Comparison of ENCODE assay signal across 19 cellular contexts in the genomic region with DNA sequence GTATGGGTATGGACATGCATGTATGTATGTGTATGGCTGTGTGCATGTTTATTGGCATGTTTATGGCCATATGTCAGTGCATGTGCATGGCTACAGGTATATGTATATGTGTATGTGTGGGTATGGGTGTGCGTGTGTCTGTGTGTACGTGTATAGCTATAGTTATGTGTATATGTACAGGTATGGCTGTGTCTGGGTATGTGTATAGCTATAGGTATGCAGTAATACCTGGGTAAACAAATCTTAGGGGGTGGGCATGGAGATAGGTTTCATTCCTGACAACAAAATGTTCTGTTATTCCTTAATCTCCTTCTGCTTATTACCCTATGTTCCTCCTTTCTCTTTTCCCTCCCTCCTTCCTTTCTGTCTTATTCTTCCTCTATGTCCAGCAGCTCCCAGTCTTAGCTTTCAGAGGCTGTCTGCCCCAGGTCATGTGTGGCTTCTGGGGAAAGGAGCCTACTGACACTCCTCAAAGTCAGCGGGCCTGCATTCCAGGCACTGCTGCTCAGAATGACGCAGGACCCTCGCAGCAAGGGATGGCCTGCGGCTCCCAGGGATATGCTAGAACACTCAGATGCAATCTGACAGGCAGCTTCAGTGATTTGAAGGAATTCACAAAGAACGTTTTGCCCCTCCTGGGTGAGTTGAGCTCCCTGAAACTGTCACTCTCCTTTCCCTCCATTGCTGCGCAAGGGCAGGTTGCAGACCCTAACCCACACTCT.
DNase-seq lines count a peak whose midpoint lies in the region; ATAC-seq, FAIRE-seq and TF ChIP-seq lines count a peak whose summit lies in the region.
"Had no signal": no experiment of that assay in that cellular context is flagged by ENCODE, and none has a peak within 500 bp of the region (broad histone marks: within the 10 kb centered on the region; RNA-seq: fewer than 3 reads in every experiment).

No MANE protein-coding gene starts in this region.

- H3K4me1 Mint-ChIP-seq in stimulated activated effector memory CD8-positive, alpha-beta T cell treated with anti-CD3 and anti-CD28 coated beads, Interleukin-12 subunit alpha, Interleukin-12 subunit beta, amount 100 ng/mL, for 72 hours = no peaks in the 10 kb centered on the region
- H3K4me1 Mint-ChIP-seq: activated B cell treated with CpG ODN at 0.5 μM for 24 hours; activated CD8-positive, alpha-beta memory T cell treated with anti-CD3 and anti-CD28 coated beads, Interleukin-2, amount 10 ng/mL, durations not matched to agents 7 days and 5 days had no signal

- no peak for ATAC-seq in PC-3
- peak; percentile 39 for ATAC-seq in stimulated activated effector memory CD8-positive, alpha-beta T cell treated with anti-CD3 and anti-CD28 coated beads, Interleukin-12 subunit alpha, Interleukin-12 subunit beta, amount 100 ng/mL, for 72 hours
- no peak for ATAC-seq in HG02623 (IDR thresholded peaks at IDR 0.05; ENCODE audit: unreplicated experiment)
- ATAC-seq: activated CD8-positive, alpha-beta memory T cell treated with anti-CD3 and anti-CD28 coated beads, Interleukin-2, amount 10 ng/mL, durations not matched to agents 7 days and 5 days had no signal

- H3K36me3 Mint-ChIP-seq in stimulated activated effector memory CD8-positive, alpha-beta T cell treated with anti-CD3 and anti-CD28 coated beads, Interleukin-12 subunit alpha, Interleukin-12 subunit beta, amount 100 ng/mL, for 72 hours = no peaks in the 10 kb centered on the region
- H3K36me3 Mint-ChIP-seq: activated CD8-positive, alpha-beta memory T cell treated with anti-CD3 and anti-CD28 coated beads, Interleukin-2, amount 10 ng/mL, durations not matched to agents 7 days and 5 days had no signal

- no TSS peak for BruUV-seq in PC-3 (replicated peaks; lab: Mats Ljungman, UMichigan)

- peak; percentile 55 for FAIRE-seq in bronchial epithelial cell (lab: Jason Lieb, UNC)
- FAIRE-seq: GM12892 had no signal

- no peaks in the 10 kb centered on the region for H3K36me3 ChIP-seq in PC-3 (ENCODE audit: low read depth, low read length)
- H3K36me3 ChIP-seq in bronchial epithelial cell (ENCODE audit: control insufficient read depth, insufficient read depth, low read length) = no peaks in the 10 kb centered on the region
- H3K36me3 ChIP-seq: esophagus muscularis mucosa, ovary had no signal

- DNase-seq in PC-3 (peak; percentile 19), bronchial epithelial cell (ENCODE audit: low read depth) (peak; percentile 55), iPS-NIHi7 (ENCODE audit: extremely low spot score) (peak; percentile 35), Kasumi-1 (lab: John Stamatoyannopoulos, UW) (no peak)
- no peak for DNase-seq in stimulated activated effector memory CD8-positive, alpha-beta T cell treated with anti-CD3 and anti-CD28 coated beads, Interleukin-12 subunit alpha, Interleukin-12 subunit beta, amount 100 ng/mL, for 72 hours (ENCODE audit: low spot score in 2 of 2)
- no peak for DNase-seq in stimulated activated CD4-positive, alpha-beta T cell treated with anti-CD3 and anti-CD28 coated beads, Interleukin-4, amount 100 ng/mL, for 1 hour
- DNase-seq: activated B cell treated with CpG ODN at 0.5 μM for 24 hours; activated CD8-positive, alpha-beta memory T cell treated with anti-CD3 and anti-CD28 coated beads, Interleukin-2, amount 10 ng/mL, durations not matched to agents 7 days and 5 days; cerebellar nuclear complex; NCI-H187; NCI-H510A treated with DMSO at 0.1 percent for 48 hours; ovary had no signal

- H3K9me3 Mint-ChIP-seq in stimulated activated effector memory CD8-positive, alpha-beta T cell treated with anti-CD3 and anti-CD28 coated beads, Interleukin-12 subunit alpha, Interleukin-12 subunit beta, amount 100 ng/mL, for 72 hours = no peaks in the 10 kb centered on the region
- H3K9me3 Mint-ChIP-seq: activated B cell treated with CpG ODN at 0.5 μM for 24 hours, HFFc6 had no signal

- H3K79me2 ChIP-seq in PC-3 (ENCODE audit: low read length) = no peaks in the 10 kb centered on the region

- TF ChIP-seq CTCF in PC-3 (conservative IDR thresholded peaks at IDR 0.05; ENCODE audit: low read depth, low read length) = no peak
- no peak for TF ChIP-seq CTCF in bronchial epithelial cell (IDR thresholded peaks at IDR 0.05; ENCODE audit: insufficient read depth, low read length, severe bottlenecking)

- intact Hi-C loops in PC-3 (cut with micrococcal nuclease) = loop anchor here (10.0 kb wide), 1 partner anchor 92 kb away; no protein-coding TSS in a partner anchor

- no peaks in the 10 kb centered on the region; the same call in 1 of the 2 replicates for H3K9me2 ChIP-seq in PC-3 (replicated peaks; ENCODE audit: low read length)

- H3K4me3 Mint-ChIP-seq in stimulated activated effector memory CD8-positive, alpha-beta T cell treated with anti-CD3 and anti-CD28 coated beads, Interleukin-12 subunit alpha, Interleukin-12 subunit beta, amount 100 ng/mL, for 72 hours = no peak overlapping the region
- H3K4me3 Mint-ChIP-seq: activated B cell treated with CpG ODN at 0.5 μM for 24 hours; activated CD8-positive, alpha-beta memory T cell treated with anti-CD3 and anti-CD28 coated beads, Interleukin-2, amount 10 ng/mL, durations not matched to agents 7 days and 5 days; HFFc6 had no signal

- H2AFZ ChIP-seq in PC-3 (ENCODE audit: low read length) = no peak overlapping the region

- H3K4me2 ChIP-seq in PC-3 (ENCODE audit: low read length) = peak overlapping the region; percentile 44; the same call in 1 of the 2 replicates
- H3K4me2 ChIP-seq: PC-9 had no signal

- H3K4me3 ChIP-seq in PC-3 (ENCODE audit: low read length) = no peak overlapping the region
- H3K4me3 ChIP-seq in bronchial epithelial cell (ENCODE audit: low read depth, low read length) = no peak overlapping the region
- H3K4me3 ChIP-seq: esophagus muscularis mucosa, ovary, PC-9 had no signal

- CTCF ChIA-PET in PC-3 (lab: Charles Lee) = no interaction called here

- H3K27ac ChIP-seq in PC-3 (ENCODE audit: low read length) = no peak overlapping the region
- H3K27ac ChIP-seq: C4-2B, esophagus muscularis mucosa, HL-60, ovary, PC-9 had no signal

- POLR2A ChIA-PET in PC-3 (lab: Charles Lee; ENCODE audit: unreplicated experiment) = interaction anchor here (0.5 kb wide), 1 partner anchor 1172 kb away, joined by 13 read pairs; no protein-coding TSS in a partner anchor

- H3K4me1 ChIP-seq in PC-3 (ENCODE audit: insufficient read depth, low read length) = peaks cover 49% of the 10 kb centered on the region

- no peaks in the 10 kb centered on the region for H3K27me3 ChIP-seq in PC-3 (ENCODE audit: low read length)
- no peaks in the 10 kb centered on the region for H3K27me3 ChIP-seq in bronchial epithelial cell (ENCODE audit: control insufficient read depth, insufficient read depth, low read length)
- H3K27me3 ChIP-seq: esophagus muscularis mucosa, ovary had no signal

- no peak overlapping the region for H3K27ac Mint-ChIP-seq in stimulated activated effector memory CD8-positive, alpha-beta T cell treated with anti-CD3 and anti-CD28 coated beads, Interleukin-12 subunit alpha, Interleukin-12 subunit beta, amount 100 ng/mL, for 72 hours
- H3K27ac Mint-ChIP-seq: activated B cell treated with CpG ODN at 0.5 μM for 24 hours; activated CD8-positive, alpha-beta memory T cell treated with anti-CD3 and anti-CD28 coated beads, Interleukin-2, amount 10 ng/mL, durations not matched to agents 7 days and 5 days had no signal

- no peak overlapping the region for H3K9ac ChIP-seq in PC-3 (ENCODE audit: low read length)

- H4K20me1 ChIP-seq in PC-3 (ENCODE audit: low read length) = no peaks in the 10 kb centered on the region

- H3F3A ChIP-seq in PC-3 (ENCODE audit: low read length, unreplicated experiment) = no peaks in the 10 kb centered on the region

- no peaks in the 10 kb centered on the region for H3K9me3 ChIP-seq in PC-3 (ENCODE audit: low read length)
- H3K9me3 ChIP-seq: esophagus muscularis mucosa, ovary had no signal

Comparison
In these comparisons a context has a peak if more than half of its experiments do, and no peak if none do; other contexts are left out.
1. DNase-seq: peak in PC-3 (single experiment), bronchial epithelial cell (single experiment) and iPS-NIHi7 (single experiment); none in stimulated activated effector memory CD8-positive, alpha-beta T cell treated with anti-CD3 and anti-CD28 coated beads, Interleukin-12 subunit alpha, Interleukin-12 subunit beta, amount 100 ng/mL, for 72 hours (0 of 2), stimulated activated CD4-positive, alpha-beta T cell treated with anti-CD3 and anti-CD28 coated beads, Interleukin-4, amount 100 ng/mL, for 1 hour (single experiment) and Kasumi-1 (0 of 2).